Comparison of ENCODE assay signal across 1 cellular context in genomic region chr1:211675230-211676105, GRCh38.
TF ChIP-seq lines count a peak whose summit lies in the region.

Gene NEK2, minus strand, starts transcription at chr1:211675621. Its CDS starts 142 bp downstream, at chr1:211675479.

TF ChIP-seq in HepG2, 621 proteins besides CTCF, POLR2A, EP300 and RAD21 (continued from another document and continues in another):
- no peak for TF ChIP-seq AKNA (CRISPR knock-in tag; IDR thresholded peaks at IDR 0.05; ENCODE audit: borderline replicate concordance)
- peak; percentile 91 for TF ChIP-seq FOXK1 (CRISPR knock-in tag; IDR thresholded peaks at IDR 0.05; ENCODE audit: borderline replicate concordance, low read depth)
- 0 out of 2 replicates have a peak, but pooled peaks have one; percentile 7 for TF ChIP-seq MXD1 (CRISPR knock-in tag; IDR thresholded peaks at IDR 0.05)
- TF ChIP-seq KDM3A (CRISPR knock-in tag; IDR thresholded peaks at IDR 0.05; ENCODE audit: low read depth), result peak; percentile 89; the same call in 1 of the 2 replicates
- TF ChIP-seq, protein P1, sequence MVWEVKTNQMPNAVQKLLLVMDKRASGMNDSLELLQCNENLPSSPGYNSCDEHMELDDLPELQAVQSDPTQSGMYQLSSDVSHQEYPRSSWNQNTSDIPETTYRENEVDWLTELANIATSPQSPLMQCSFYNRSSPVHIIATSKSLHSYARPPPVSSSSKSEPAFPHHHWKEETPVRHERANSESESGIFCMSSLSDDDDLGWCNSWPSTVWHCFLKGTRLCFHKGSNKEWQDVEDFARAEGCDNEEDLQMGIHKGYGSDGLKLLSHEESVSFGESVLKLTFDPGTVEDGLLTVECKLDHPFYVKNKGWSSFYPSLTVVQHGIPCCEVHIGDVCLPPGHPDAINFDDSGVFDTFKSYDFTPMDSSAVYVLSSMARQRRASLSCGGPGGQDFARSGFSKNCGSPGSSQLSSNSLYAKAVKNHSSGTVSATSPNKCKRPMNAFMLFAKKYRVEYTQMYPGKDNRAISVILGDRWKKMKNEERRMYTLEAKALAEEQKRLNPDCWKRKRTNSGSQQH (CRISPR knock-in tag; IDR thresholded peaks at IDR 0.05; ENCODE audit: low read depth), result peak; percentile 93; the same call in 1 of the 2 replicates
- TF ChIP-seq ZBTB37 (CRISPR knock-in tag; IDR thresholded peaks at IDR 0.05), result peak; percentile 60; the same call in 1 of the 2 replicates
- no peak for TF ChIP-seq NFAT5 (CRISPR knock-in tag; IDR thresholded peaks at IDR 0.05)
- TF ChIP-seq POGZ (CRISPR knock-in tag; IDR thresholded peaks at IDR 0.05), result peak; percentile 77
- no peak for TF ChIP-seq SRSF9 (IDR thresholded peaks at IDR 0.05; ENCODE audit: borderline replicate concordance, insufficient read depth, low read depth, low read length, poor library complexity, severe bottlenecking)
- TF ChIP-seq GTF2F1 (IDR thresholded peaks at IDR 0.05; ENCODE audit: low read length), result no peak
- no peak for TF ChIP-seq ZNF234 (CRISPR knock-in tag; conservative IDR thresholded peaks at IDR 0.05)
- TF ChIP-seq ZNF460 (CRISPR knock-in tag; IDR thresholded peaks at IDR 0.05; ENCODE audit: borderline replicate concordance), result peak; percentile 33; the same call in 1 of the 2 replicates
- TF ChIP-seq SKIL (CRISPR knock-in tag; IDR thresholded peaks at IDR 0.05; ENCODE audit: borderline replicate concordance), result peak; percentile 71; the same call in 1 of the 2 replicates
- peak; percentile 59 for TF ChIP-seq TEAD3 (CRISPR knock-in tag; optimal IDR thresholded peaks at IDR 0.05; ENCODE audit: borderline replicate concordance)
- no peak for TF ChIP-seq MTF2 (CRISPR knock-in tag; IDR thresholded peaks at IDR 0.05; ENCODE audit: borderline replicate concordance)
- TF ChIP-seq ZNF777 (CRISPR knock-in tag; IDR thresholded peaks at IDR 0.05), result peak; percentile 57; the same call in 1 of the 2 replicates
- peak; percentile 99 for TF ChIP-seq HNF4A (CRISPR knock-in tag; IDR thresholded peaks at IDR 0.05)
- TF ChIP-seq TBL1XR1 (IDR thresholded peaks at IDR 0.05; ENCODE audit: borderline replicate concordance, low read length, partially characterized antibody), result peak; percentile 44
- TF ChIP-seq, protein P2, sequence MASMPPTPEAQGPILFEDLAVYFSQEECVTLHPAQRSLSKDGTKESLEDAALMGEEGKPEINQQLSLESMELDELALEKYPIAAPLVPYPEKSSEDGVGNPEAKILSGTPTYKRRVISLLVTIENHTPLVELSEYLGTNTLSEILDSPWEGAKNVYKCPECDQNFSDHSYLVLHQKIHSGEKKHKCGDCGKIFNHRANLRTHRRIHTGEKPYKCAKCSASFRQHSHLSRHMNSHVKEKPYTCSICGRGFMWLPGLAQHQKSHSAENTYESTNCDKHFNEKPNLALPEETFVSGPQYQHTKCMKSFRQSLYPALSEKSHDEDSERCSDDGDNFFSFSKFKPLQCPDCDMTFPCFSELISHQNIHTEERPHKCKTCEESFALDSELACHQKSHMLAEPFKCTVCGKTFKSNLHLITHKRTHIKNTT (CRISPR knock-in tag; IDR thresholded peaks at IDR 0.05), result no peak
- TF ChIP-seq, protein P3, sequence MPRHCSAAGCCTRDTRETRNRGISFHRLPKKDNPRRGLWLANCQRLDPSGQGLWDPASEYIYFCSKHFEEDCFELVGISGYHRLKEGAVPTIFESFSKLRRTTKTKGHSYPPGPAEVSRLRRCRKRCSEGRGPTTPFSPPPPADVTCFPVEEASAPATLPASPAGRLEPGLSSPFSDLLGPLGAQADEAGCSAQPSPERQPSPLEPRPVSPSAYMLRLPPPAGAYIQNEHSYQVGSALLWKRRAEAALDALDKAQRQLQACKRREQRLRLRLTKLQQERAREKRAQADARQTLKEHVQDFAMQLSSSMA (CRISPR knock-in tag; IDR thresholded peaks at IDR 0.05), result no peak; the same call in 1 of the 2 replicates
- no peak for TF ChIP-seq SMC3 (IDR thresholded peaks at IDR 0.05; ENCODE audit: low read length)
- TF ChIP-seq SIX1 (CRISPR knock-in tag; IDR thresholded peaks at IDR 0.05; ENCODE audit: borderline replicate concordance), result peak; percentile 93
- 0 out of 2 replicates have a peak, but pooled peaks have one; percentile 46 for TF ChIP-seq KLF11 (CRISPR knock-in tag; IDR thresholded peaks at IDR 0.05)
- TF ChIP-seq, protein P4, sequence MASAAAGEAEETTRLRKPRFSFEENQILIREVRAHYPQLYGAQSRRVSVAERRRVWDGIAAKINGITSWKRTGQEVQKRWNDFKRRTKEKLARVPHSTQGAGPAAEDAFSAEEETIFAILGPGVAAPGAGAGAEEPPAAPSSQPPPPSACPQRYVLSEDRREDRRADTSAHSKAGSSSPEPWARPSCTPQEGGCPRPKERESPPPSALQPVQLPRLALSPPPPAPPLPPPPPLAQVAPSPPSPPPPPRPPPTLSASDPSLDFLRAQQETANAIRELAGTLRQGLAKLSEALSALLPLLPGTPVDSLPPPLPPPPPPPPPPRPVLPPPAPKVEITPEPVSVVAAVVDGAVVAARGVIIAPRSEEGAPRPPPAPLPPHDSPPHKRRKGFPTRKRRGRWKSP (CRISPR knock-in tag; IDR thresholded peaks at IDR 0.05), result peak; percentile 61; the same call in 1 of the 2 replicates
- no peak for TF ChIP-seq SRF (IDR thresholded peaks at IDR 0.05; ENCODE audit: low read depth, low read length)
- TF ChIP-seq, protein P5, sequence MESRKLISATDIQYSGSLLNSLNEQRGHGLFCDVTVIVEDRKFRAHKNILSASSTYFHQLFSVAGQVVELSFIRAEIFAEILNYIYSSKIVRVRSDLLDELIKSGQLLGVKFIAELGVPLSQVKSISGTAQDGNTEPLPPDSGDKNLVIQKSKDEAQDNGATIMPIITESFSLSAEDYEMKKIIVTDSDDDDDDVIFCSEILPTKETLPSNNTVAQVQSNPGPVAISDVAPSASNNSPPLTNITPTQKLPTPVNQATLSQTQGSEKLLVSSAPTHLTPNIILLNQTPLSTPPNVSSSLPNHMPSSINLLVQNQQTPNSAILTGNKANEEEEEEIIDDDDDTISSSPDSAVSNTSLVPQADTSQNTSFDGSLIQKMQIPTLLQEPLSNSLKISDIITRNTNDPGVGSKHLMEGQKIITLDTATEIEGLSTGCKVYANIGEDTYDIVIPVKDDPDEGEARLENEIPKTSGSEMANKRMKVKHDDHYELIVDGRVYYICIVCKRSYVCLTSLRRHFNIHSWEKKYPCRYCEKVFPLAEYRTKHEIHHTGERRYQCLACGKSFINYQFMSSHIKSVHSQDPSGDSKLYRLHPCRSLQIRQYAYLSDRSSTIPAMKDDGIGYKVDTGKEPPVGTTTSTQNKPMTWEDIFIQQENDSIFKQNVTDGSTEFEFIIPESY (CRISPR knock-in tag; IDR thresholded peaks at IDR 0.05), result 0 out of 2 replicates have a peak, but pooled peaks have one; percentile 45
- no peak for TF ChIP-seq ZBTB10 (CRISPR knock-in tag; IDR thresholded peaks at IDR 0.05; ENCODE audit: borderline replicate concordance)
